Comparison of ENCODE assay signal across 30 cellular contexts in genomic region chr1:84307398-84307797, GRCh38. TPM values are rescaled to one million over a fixed set of nuclear protein-coding genes. Genes with fewer than 3 reads are reported as not detected.
"Had no signal": no experiment of that assay in that cellular context is flagged by ENCODE, and none has a peak within 500 bp of the region (broad histone marks: within the 10 kb centered on the region; RNA-seq: fewer than 3 reads in every experiment).

No MANE protein-coding gene starts in this region.

- H3K27ac ChIP-seq: adrenal gland, ascending aorta, body of pancreas, brain microvascular endothelial cell, breast epithelium, cardiac muscle cell had no signal

- H3K36me3 ChIP-seq: adrenal gland, ascending aorta, brain microvascular endothelial cell, breast epithelium, cardiac muscle cell had no signal

- H3K9me3 ChIP-seq: adrenal gland, ascending aorta, body of pancreas had no signal

- H3K4me3 ChIP-seq: adrenal gland, ascending aorta, body of pancreas, breast epithelium, cardiac muscle cell had no signal

- H3K4me1 ChIP-seq: ascending aorta, breast epithelium had no signal

- ATAC-seq: activated naive CD4-positive, alpha-beta T cell treated with anti-CD3 and anti-CD28 coated beads, Interleukin-2, amount 50 U/mL, for 72 hours; activated naive CD8-positive, alpha-beta T cell treated with anti-CD3 and anti-CD28 coated beads, Interleukin-2, amount 50 U/mL, for 24 hours; activated T-cell treated with anti-CD3 and anti-CD28 coated beads, Interleukin-2, amount 50 U/mL, for 4 hours; activated T-cell treated with anti-CD3 and anti-CD28 coated beads, Interleukin-2, amount 50 U/mL, for 72 hours; activated T-helper 17 cell treated with anti-CD3 and anti-CD28 coated beads, Interleukin-2, amount 50 U/mL, for 72 hours; body of pancreas had no signal

- H3K27me3 ChIP-seq: adrenal gland, ascending aorta, body of pancreas, brain microvascular endothelial cell, breast epithelium, cardiac muscle cell had no signal

- DNase-seq: activated effector memory CD4-positive, alpha-beta T cell treated with anti-CD3 and anti-CD28 coated beads, Interleukin-2, amount 50 U/mL, for 16 hours; activated effector memory CD4-positive, alpha-beta T cell treated with Interleukin-2 at 50 U/mL for 16 hours; activated gamma-delta T cell; activated gamma-delta T cell treated with Interleukin-2 at 50 U/mL for 16 hours; activated naive CD4-positive, alpha-beta T cell; activated naive CD4-positive, alpha-beta T cell treated with anti-CD3 and anti-CD28 coated beads for 36 hours; activated naive CD4-positive, alpha-beta T cell treated with anti-CD3 and anti-CD28 coated beads, Interleukin-2, amount 10 ng/mL, durations not matched to agents 7 days and 5 days; activated naive CD4-positive, alpha-beta T cell treated with anti-CD3 and anti-CD28 coated beads, Interleukin-2, amount 50 U/mL, for 16 hours; activated naive CD4-positive, alpha-beta T cell treated with Interleukin-2 at 50 U/mL for 16 hours; activated naive CD8-positive, alpha-beta T cell treated with anti-CD3 and anti-CD28 coated beads for 36 hours; activated naive CD8-positive, alpha-beta T cell treated with anti-CD3 and anti-CD28 coated beads, Interleukin-2, amount 10 ng/mL, durations not matched to agents 7 days and 5 days; activated naive CD8-positive, alpha-beta T cell treated with anti-CD3 and anti-CD28 coated beads, Interleukin-2, amount 50 U/mL, for 24 hours; activated T-cell treated with anti-CD3 and anti-CD28 coated beads, Interleukin-2, amount 50 U/mL, for 4 hours; activated T-cell treated with anti-CD3 and anti-CD28 coated beads, Interleukin-2, amount 50 U/mL, for 48 hours; activated T-cell treated with anti-CD3 and anti-CD28 coated beads, Interleukin-2, amount 50 U/mL, for 72 hours; adrenal gland; amniotic stem cell; amygdala; anterior cingulate cortex; aorta; body of pancreas; brain microvascular endothelial cell; caudate nucleus; central memory CD4-positive, alpha-beta T cell; cerebellar nuclear complex had no signal

RNA-seq across cellular contexts. Expression of gene SAMD13, which starts 5.9 kb away (rescaled TPM):
- total RNA-seq: activated T-helper 17 cell treated with anti-CD3 and anti-CD28 coated beads, Interleukin-2, amount 50 U/mL, for 72 hours; ascending aorta had no signal
